23 cellular contexts compared by ENCODE assay signal in the genomic region with DNA sequence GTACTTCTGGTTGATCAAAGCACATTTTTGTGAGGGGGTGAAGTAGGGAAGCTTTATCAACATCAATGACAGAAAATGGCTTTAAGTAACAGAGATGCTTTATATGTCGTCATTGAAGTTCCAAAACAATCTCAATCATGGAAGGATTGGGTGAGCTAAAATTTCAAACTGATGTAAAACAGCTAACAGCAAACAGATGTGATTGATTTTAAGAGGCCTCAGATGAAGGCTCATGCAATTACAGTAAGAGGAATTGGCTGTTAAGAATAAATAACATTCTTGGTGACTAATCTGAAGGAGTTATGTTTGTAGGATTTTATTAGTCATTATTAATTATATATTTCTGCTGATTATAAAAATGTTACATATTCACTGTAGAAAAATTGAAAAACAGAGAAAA.
"Had no signal": no experiment of that assay in that cellular context is flagged by ENCODE, and none has a peak within 500 bp of the region (broad histone marks: within the 10 kb centered on the region; RNA-seq: fewer than 3 reads in every experiment).

No MANE protein-coding gene starts in this region.

- ATAC-seq: effector memory CD8-positive, alpha-beta T cell; esophagus mucosa; gastrocnemius medialis; heart right ventricle; left cardiac atrium; left lung; left ventricle myocardium superior; lower lobe of right lung; mucosa of descending colon; naive thymus-derived CD8-positive, alpha-beta T cell had no signal

- H3K9me3 ChIP-seq: colonic mucosa, esophagus squamous epithelium, gastrocnemius medialis, left lung, lower lobe of right lung, mucosa of descending colon had no signal

- H3K4me3 ChIP-seq: colonic mucosa, esophagus squamous epithelium, gastrocnemius medialis, heart right ventricle, left lung, lower lobe of right lung, mucosa of descending colon had no signal

- H3K4me1 ChIP-seq: colonic mucosa, esophagus squamous epithelium, gastrocnemius medialis, heart right ventricle, left lung, lower lobe of right lung had no signal

- H3K27ac ChIP-seq: colonic mucosa, epithelial cell of prostate, esophagus squamous epithelium, gastrocnemius medialis, heart right ventricle, left lung, lower lobe of right lung had no signal

- DNase-seq: colonic mucosa; cortex of kidney; effector CD8-positive, alpha-beta T cell; effector memory CD8-positive, alpha-beta T cell; endodermal cell; erythroblast; esophagus squamous epithelium; foreskin melanocyte; gastrocnemius medialis; glutamatergic neuron; head of caudate nucleus; heart right ventricle; hippocampal formation; left cardiac atrium; left lung; left ventricle myocardium superior; lower lobe of right lung; mesenchymal stem cell; mucosa of descending colon; naive B cell; naive thymus-derived CD8-positive, alpha-beta T cell had no signal

- H3K27me3 ChIP-seq: colonic mucosa, esophagus squamous epithelium, gastrocnemius medialis, left lung had no signal

- H3K36me3 ChIP-seq: colonic mucosa, esophagus squamous epithelium, gastrocnemius medialis, heart right ventricle, left lung, lower lobe of right lung had no signal
